Comparison of ENCODE assay signal across 8 cellular contexts in genomic region chr22:42934338-42934737, GRCh38.
DNase-seq lines count a peak whose midpoint lies in the region; ATAC-seq and TF ChIP-seq lines count a peak whose summit lies in the region.

No MANE protein-coding gene starts in this region.

- H3K4me3 ChIP-seq in GM06990 (replicated peaks; ENCODE audit: low read depth, low read length), result peak overlapping the region; percentile 52
- H3K4me3 ChIP-seq in left ventricle myocardium inferior, result peak overlapping the region; percentile 41
- peak overlapping the region in 1 of 3 donors; percentile 42 for H3K4me3 ChIP-seq in skeletal muscle tissue (ENCODE audit: low read length in 3 of 3)

- H3K9me3 ChIP-seq in left ventricle myocardium inferior (replicated peaks), result no peaks in the 10 kb centered on the region
- H3K9me3 ChIP-seq in skeletal muscle tissue (ENCODE audit: control insufficient read depth in 3 of 3, low read length in 3 of 3), result no peaks in the 10 kb centered on the region

- CTCF ChIA-PET in activated CD8-positive, alpha-beta T cell treated with anti-CD3 and anti-CD28 coated beads for 36 hours (lab: Charles Lee), result interaction anchor here (0.9 to 1.6 kb wide), 3 partner anchors 10 to 81 kb away, joined by 4 to 5 read pairs (median 4); partner anchors contain the start of gene PACSIN2
- CTCF ChIA-PET in T-cell (lab: Charles Lee), result no interaction called here

- H3K4me1 Mint-ChIP-seq in activated CD8-positive, alpha-beta T cell treated with anti-CD3 and anti-CD28 coated beads for 36 hours (ENCODE audit: low read depth), result peaks cover 64% of the 10 kb centered on the region
- H3K4me1 Mint-ChIP-seq in T-cell, result peaks cover 70 to 85% (median 81%) of the 10 kb centered on the region in 3 donors

- H3K27me3 ChIP-seq in GM06990 (replicated peaks; ENCODE audit: control insufficient read depth, insufficient read depth, low read length), result no peaks in the 10 kb centered on the region
- H3K27me3 ChIP-seq in left ventricle myocardium inferior (ENCODE audit: low read depth), result no peaks in the 10 kb centered on the region
- no peaks in the 10 kb centered on the region for H3K27me3 ChIP-seq in skeletal muscle tissue (ENCODE audit: control insufficient read depth in 3 of 3, insufficient read depth in 3 of 3, low read length in 3 of 3)

- ATAC-seq in activated CD8-positive, alpha-beta T cell treated with anti-CD3 and anti-CD28 coated beads for 36 hours, result no peak
- ATAC-seq in T-cell (replicated peaks in 1 of 4), result no peak

- H3K36me3 Mint-ChIP-seq in activated CD8-positive, alpha-beta T cell treated with anti-CD3 and anti-CD28 coated beads for 36 hours (ENCODE audit: low read depth), result no peaks in the 10 kb centered on the region
- peaks cover 11% of the 10 kb centered on the region for H3K36me3 Mint-ChIP-seq in T-cell

- TF ChIP-seq CTCF in GM06990 (IDR thresholded peaks at IDR 0.05; ENCODE audit: insufficient read depth, low read length, poor library complexity, severe bottlenecking) (no peak), left ventricle myocardium inferior (IDR thresholded peaks at IDR 0.05; ENCODE audit: borderline replicate concordance) (no peak)
- TF ChIP-seq CTCF in activated CD8-positive, alpha-beta T cell treated with anti-CD3 and anti-CD28 coated beads for 36 hours (IDR thresholded peaks at IDR 0.05), result no peak

- no peak for DNase-seq in GM06990 (ENCODE audit: extremely low read depth, insufficient read length)
- peak; percentile 24 for DNase-seq in activated CD8-positive, alpha-beta T cell treated with anti-CD3 and anti-CD28 coated beads for 36 hours
- DNase-seq in left ventricle myocardium inferior, result no peak
- no peak for DNase-seq in T-cell
- no peak for DNase-seq in NCI-H1930 (lab: John Stamatoyannopoulos, UW)
- no peak for DNase-seq in NCI-H1105 (lab: John Stamatoyannopoulos, UW)
- DNase-seq in effector CD4-positive, alpha-beta T cell, result no peak

- intact Hi-C loops in activated CD8-positive, alpha-beta T cell treated with anti-CD3 and anti-CD28 coated beads for 36 hours (cut with micrococcal nuclease), result no loop called here
- intact Hi-C loops in left ventricle myocardium inferior (cut with micrococcal nuclease), result no loop called here

- H3K27me3 Mint-ChIP-seq in activated CD8-positive, alpha-beta T cell treated with anti-CD3 and anti-CD28 coated beads for 36 hours, result no peaks in the 10 kb centered on the region
- H3K27me3 Mint-ChIP-seq in T-cell, result no peaks in the 10 kb centered on the region

- H3K27ac ChIP-seq in left ventricle myocardium inferior (replicated peaks) (peak overlapping the region; percentile 95), skeletal muscle tissue (ENCODE audit: low read depth, low read length) (peak overlapping the region; percentile 82)

- peak overlapping the region; percentile 78 for H3K27ac Mint-ChIP-seq in activated CD8-positive, alpha-beta T cell treated with anti-CD3 and anti-CD28 coated beads for 36 hours
- H3K27ac Mint-ChIP-seq in T-cell, result no peak overlapping the region

- no peaks in the 10 kb centered on the region for H3K9me3 Mint-ChIP-seq in activated CD8-positive, alpha-beta T cell treated with anti-CD3 and anti-CD28 coated beads for 36 hours
- no peaks in the 10 kb centered on the region for H3K9me3 Mint-ChIP-seq in T-cell

- H3K4me3 Mint-ChIP-seq in activated CD8-positive, alpha-beta T cell treated with anti-CD3 and anti-CD28 coated beads for 36 hours, result no peak overlapping the region
- peak overlapping the region in 1 of 3 donors; percentile 22 for H3K4me3 Mint-ChIP-seq in T-cell

- POLR2A ChIA-PET in activated CD8-positive, alpha-beta T cell treated with anti-CD3 and anti-CD28 coated beads for 36 hours (lab: Charles Lee), result interaction anchor here (0.6 to 1.1 kb wide), 3 partner anchors 32 to 1159 kb away, joined by 3 to 6 read pairs (median 5); no protein-coding TSS in a partner anchor
- POLR2A ChIA-PET in T-cell (lab: Charles Lee), result no interaction called here

- H3K4me1 ChIP-seq in left ventricle myocardium inferior, result peaks cover 100% of the 10 kb centered on the region
- H3K4me1 ChIP-seq in skeletal muscle tissue (ENCODE audit: control insufficient read depth in 3 of 3, insufficient read depth in 3 of 3, low read length in 3 of 3), result peaks cover 77 to 85% (median 81%) of the 10 kb centered on the region in 3 donors

- peak overlapping the region; percentile 6 to 59 (median 19) for H3K9ac ChIP-seq in skeletal muscle tissue (ENCODE audit: low read depth in 1 of 3, low read length in 3 of 3)

- H3K36me3 ChIP-seq in GM06990 (ENCODE audit: control insufficient read depth, insufficient read depth, low read length), result no peaks in the 10 kb centered on the region; the same call in none of the 2 replicates
- H3K36me3 ChIP-seq in left ventricle myocardium inferior, result no peaks in the 10 kb centered on the region
- H3K36me3 ChIP-seq in skeletal muscle tissue (ENCODE audit: control insufficient read depth in 3 of 3, insufficient read depth in 3 of 3, low read length in 3 of 3), result no peaks in the 10 kb centered on the region
